1 cellular context compared by ENCODE assay signal in the genomic region with DNA sequence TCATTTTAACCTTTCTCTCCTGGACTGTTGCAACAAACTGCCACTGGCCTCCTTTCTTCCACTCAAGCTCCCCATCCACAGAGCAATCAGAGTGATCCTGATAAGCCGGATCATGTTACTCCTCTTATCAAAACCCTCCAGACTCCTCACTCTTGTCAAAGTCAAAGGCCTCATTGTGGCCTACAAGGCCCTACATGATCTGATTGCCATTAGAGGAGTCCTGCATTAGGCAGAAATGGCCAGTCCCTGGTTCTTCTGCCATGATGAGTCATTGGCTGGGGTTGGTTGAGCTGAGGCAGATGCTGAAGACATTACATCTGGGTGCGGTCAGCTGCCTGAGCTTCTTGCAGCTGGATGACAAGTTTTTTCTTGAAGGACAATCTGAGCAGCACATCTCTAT.
TF ChIP-seq lines count a peak whose summit lies in the region.

No MANE protein-coding gene starts in this region.

TF ChIP-seq in K562, 482 proteins besides CTCF, POLR2A, EP300 and RAD21 (continued from another document and continues in another):
- TF ChIP-seq ZBTB49 (CRISPR knock-in tag; IDR thresholded peaks at IDR 0.05; ENCODE audit: borderline replicate concordance) = no peak
- TF ChIP-seq XRCC4 (IDR thresholded peaks at IDR 0.05; ENCODE audit: extremely low read depth, insufficient read depth, insufficient read length) = no peak
- no peak for TF ChIP-seq SIRT6 (IDR thresholded peaks at IDR 0.05; ENCODE audit: low read depth, low read length)
- no peak for TF ChIP-seq EP400 (IDR thresholded peaks at IDR 0.05)
- TF ChIP-seq DIDO1 (tag; IDR thresholded peaks at IDR 0.05; ENCODE audit: low read depth) = no peak
- no peak for TF ChIP-seq MAZ (CRISPR knock-in tag; conservative IDR thresholded peaks at IDR 0.05 in 1 of 2, IDR thresholded peaks at IDR 0.05 in 1 of 2)
- TF ChIP-seq, protein P1, sequence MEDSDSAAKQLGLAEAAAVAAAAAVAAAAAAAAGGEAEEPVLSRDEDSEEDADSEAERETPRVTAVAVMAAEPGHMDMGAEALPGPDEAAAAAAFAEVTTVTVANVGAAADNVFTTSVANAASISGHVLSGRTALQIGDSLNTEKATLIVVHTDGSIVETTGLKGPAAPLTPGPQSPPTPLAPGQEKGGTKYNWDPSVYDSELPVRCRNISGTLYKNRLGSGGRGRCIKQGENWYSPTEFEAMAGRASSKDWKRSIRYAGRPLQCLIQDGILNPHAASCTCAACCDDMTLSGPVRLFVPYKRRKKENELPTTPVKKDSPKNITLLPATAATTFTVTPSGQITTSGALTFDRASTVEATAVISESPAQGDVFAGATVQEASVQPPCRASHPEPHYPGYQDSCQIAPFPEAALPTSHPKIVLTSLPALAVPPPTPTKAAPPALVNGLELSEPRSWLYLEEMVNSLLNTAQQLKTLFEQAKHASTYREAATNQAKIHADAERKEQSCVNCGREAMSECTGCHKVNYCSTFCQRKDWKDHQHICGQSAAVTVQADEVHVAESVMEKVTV (CRISPR knock-in tag; IDR thresholded peaks at IDR 0.05) = no peak
- peak; percentile 88 for TF ChIP-seq JUN (IDR thresholded peaks at IDR 0.05; ENCODE audit: borderline replicate concordance, low read depth, low read length)
- TF ChIP-seq JUN (CRISPR knock-in tag; IDR thresholded peaks at IDR 0.05; ENCODE audit: borderline replicate concordance) = no peak
- TF ChIP-seq FOXJ3 (CRISPR knock-in tag; IDR thresholded peaks at IDR 0.05) = no peak
- TF ChIP-seq POLR2AphosphoS5 (IDR thresholded peaks at IDR 0.05; ENCODE audit: control insufficient read depth, insufficient read depth, low read depth, low read length) = peak; percentile 59; the same call in 1 of the 2 replicates
- TF ChIP-seq, protein P2, sequence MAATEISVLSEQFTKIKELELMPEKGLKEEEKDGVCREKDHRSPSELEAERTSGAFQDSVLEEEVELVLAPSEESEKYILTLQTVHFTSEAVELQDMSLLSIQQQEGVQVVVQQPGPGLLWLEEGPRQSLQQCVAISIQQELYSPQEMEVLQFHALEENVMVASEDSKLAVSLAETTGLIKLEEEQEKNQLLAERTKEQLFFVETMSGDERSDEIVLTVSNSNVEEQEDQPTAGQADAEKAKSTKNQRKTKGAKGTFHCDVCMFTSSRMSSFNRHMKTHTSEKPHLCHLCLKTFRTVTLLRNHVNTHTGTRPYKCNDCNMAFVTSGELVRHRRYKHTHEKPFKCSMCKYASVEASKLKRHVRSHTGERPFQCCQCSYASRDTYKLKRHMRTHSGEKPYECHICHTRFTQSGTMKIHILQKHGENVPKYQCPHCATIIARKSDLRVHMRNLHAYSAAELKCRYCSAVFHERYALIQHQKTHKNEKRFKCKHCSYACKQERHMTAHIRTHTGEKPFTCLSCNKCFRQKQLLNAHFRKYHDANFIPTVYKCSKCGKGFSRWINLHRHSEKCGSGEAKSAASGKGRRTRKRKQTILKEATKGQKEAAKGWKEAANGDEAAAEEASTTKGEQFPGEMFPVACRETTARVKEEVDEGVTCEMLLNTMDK (IDR thresholded peaks at IDR 0.05; ENCODE audit: borderline replicate concordance, insufficient read depth, low read depth, low read length, poor library complexity, severe bottlenecking) = no peak
- no peak for TF ChIP-seq NELFE (IDR thresholded peaks at IDR 0.05; ENCODE audit: insufficient read depth, insufficient read length)
- TF ChIP-seq, protein P3, sequence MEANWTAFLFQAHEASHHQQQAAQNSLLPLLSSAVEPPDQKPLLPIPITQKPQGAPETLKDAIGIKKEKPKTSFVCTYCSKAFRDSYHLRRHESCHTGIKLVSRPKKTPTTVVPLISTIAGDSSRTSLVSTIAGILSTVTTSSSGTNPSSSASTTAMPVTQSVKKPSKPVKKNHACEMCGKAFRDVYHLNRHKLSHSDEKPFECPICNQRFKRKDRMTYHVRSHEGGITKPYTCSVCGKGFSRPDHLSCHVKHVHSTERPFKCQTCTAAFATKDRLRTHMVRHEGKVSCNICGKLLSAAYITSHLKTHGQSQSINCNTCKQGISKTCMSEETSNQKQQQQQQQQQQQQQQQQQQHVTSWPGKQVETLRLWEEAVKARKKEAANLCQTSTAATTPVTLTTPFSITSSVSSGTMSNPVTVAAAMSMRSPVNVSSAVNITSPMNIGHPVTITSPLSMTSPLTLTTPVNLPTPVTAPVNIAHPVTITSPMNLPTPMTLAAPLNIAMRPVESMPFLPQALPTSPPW (CRISPR knock-in tag; IDR thresholded peaks at IDR 0.05) = peak; percentile 51
- peak; percentile 95 for TF ChIP-seq FOSL1 (tag; conservative IDR thresholded peaks at IDR 0.05)
- peak; percentile 20; the same call in 1 of the 2 replicates for TF ChIP-seq MECOM (CRISPR knock-in tag; IDR thresholded peaks at IDR 0.05)
- TF ChIP-seq SMARCB1 (IDR thresholded peaks at IDR 0.05; ENCODE audit: insufficient read length, low read depth) = no peak
- TF ChIP-seq ZNF140 (CRISPR knock-in tag; IDR thresholded peaks at IDR 0.05) = no peak
- TF ChIP-seq, protein P4, sequence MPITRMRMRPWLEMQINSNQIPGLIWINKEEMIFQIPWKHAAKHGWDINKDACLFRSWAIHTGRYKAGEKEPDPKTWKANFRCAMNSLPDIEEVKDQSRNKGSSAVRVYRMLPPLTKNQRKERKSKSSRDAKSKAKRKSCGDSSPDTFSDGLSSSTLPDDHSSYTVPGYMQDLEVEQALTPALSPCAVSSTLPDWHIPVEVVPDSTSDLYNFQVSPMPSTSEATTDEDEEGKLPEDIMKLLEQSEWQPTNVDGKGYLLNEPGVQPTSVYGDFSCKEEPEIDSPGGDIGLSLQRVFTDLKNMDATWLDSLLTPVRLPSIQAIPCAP (CRISPR knock-in tag; IDR thresholded peaks at IDR 0.05; ENCODE audit: borderline replicate concordance) = no peak
- TF ChIP-seq DMBX1 (CRISPR knock-in tag; IDR thresholded peaks at IDR 0.05; ENCODE audit: borderline replicate concordance) = 0 out of 2 replicates have a peak, but pooled peaks have one; percentile 53
- TF ChIP-seq, protein P5, sequence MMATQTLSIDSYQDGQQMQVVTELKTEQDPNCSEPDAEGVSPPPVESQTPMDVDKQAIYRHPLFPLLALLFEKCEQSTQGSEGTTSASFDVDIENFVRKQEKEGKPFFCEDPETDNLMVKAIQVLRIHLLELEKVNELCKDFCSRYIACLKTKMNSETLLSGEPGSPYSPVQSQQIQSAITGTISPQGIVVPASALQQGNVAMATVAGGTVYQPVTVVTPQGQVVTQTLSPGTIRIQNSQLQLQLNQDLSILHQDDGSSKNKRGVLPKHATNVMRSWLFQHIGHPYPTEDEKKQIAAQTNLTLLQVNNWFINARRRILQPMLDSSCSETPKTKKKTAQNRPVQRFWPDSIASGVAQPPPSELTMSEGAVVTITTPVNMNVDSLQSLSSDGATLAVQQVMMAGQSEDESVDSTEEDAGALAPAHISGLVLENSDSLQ (IDR thresholded peaks at IDR 0.05) = peak; percentile 55
- TF ChIP-seq, protein P6, sequence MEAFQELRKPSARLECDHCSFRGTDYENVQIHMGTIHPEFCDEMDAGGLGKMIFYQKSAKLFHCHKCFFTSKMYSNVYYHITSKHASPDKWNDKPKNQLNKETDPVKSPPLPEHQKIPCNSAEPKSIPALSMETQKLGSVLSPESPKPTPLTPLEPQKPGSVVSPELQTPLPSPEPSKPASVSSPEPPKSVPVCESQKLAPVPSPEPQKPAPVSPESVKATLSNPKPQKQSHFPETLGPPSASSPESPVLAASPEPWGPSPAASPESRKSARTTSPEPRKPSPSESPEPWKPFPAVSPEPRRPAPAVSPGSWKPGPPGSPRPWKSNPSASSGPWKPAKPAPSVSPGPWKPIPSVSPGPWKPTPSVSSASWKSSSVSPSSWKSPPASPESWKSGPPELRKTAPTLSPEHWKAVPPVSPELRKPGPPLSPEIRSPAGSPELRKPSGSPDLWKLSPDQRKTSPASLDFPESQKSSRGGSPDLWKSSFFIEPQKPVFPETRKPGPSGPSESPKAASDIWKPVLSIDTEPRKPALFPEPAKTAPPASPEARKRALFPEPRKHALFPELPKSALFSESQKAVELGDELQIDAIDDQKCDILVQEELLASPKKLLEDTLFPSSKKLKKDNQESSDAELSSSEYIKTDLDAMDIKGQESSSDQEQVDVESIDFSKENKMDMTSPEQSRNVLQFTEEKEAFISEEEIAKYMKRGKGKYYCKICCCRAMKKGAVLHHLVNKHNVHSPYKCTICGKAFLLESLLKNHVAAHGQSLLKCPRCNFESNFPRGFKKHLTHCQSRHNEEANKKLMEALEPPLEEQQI (IDR thresholded peaks at IDR 0.05) = no peak
- TF ChIP-seq ZNF717 (CRISPR knock-in tag; IDR thresholded peaks at IDR 0.05) = no peak
- TF ChIP-seq POLR2G (IDR thresholded peaks at IDR 0.05; ENCODE audit: low read depth, low read length) = no peak
- peak; percentile 77 for TF ChIP-seq DPF2 (IDR thresholded peaks at IDR 0.05)
- TF ChIP-seq ZNF740 (CRISPR knock-in tag; IDR thresholded peaks at IDR 0.05) = no peak
- TF ChIP-seq ZNF740 (tag; IDR thresholded peaks at IDR 0.05) = no peak
- TF ChIP-seq MYBL2 (IDR thresholded peaks at IDR 0.05; ENCODE audit: low read depth) = no peak
- no peak for TF ChIP-seq MYBL2 (CRISPR knock-in tag; IDR thresholded peaks at IDR 0.05; ENCODE audit: borderline replicate concordance)
- TF ChIP-seq ZBTB26 (CRISPR knock-in tag; IDR thresholded peaks at IDR 0.05) = no peak
- no peak for TF ChIP-seq GABPB1 (CRISPR knock-in tag; IDR thresholded peaks at IDR 0.05)
- TF ChIP-seq IFI16 (CRISPR knock-in tag; IDR thresholded peaks at IDR 0.05) = no peak
- TF ChIP-seq CBFB (CRISPR knock-in tag; IDR thresholded peaks at IDR 0.05) = no peak
- TF ChIP-seq CBX5 (IDR thresholded peaks at IDR 0.05; ENCODE audit: borderline replicate concordance, low read depth) = 0 out of 2 replicates have a peak, but pooled peaks have one; percentile 35
- no peak for TF ChIP-seq ETV5 (CRISPR knock-in tag; IDR thresholded peaks at IDR 0.05; ENCODE audit: low read depth)
- TF ChIP-seq NFRKB (IDR thresholded peaks at IDR 0.05; ENCODE audit: low read depth) = no peak
- TF ChIP-seq MYNN (IDR thresholded peaks at IDR 0.05) = 0 out of 2 replicates have a peak, but pooled peaks have one; percentile 22
- TF ChIP-seq MYNN (CRISPR knock-in tag; IDR thresholded peaks at IDR 0.05) = no peak
- no peak for TF ChIP-seq ZNF583 (CRISPR knock-in tag; IDR thresholded peaks at IDR 0.05)
- TF ChIP-seq LARP7 (IDR thresholded peaks at IDR 0.05) = no peak
- no peak for TF ChIP-seq STAT5B (CRISPR knock-in tag; IDR thresholded peaks at IDR 0.05)
- 0 out of 2 replicates have a peak, but pooled peaks have one; percentile 29 for TF ChIP-seq CREM (IDR thresholded peaks at IDR 0.05; ENCODE audit: low read depth)
- peak; percentile 69 for TF ChIP-seq ATF7 (IDR thresholded peaks at IDR 0.05)
- TF ChIP-seq SMARCE1 (IDR thresholded peaks at IDR 0.05) = peak; percentile 84; the same call in 1 of the 2 replicates
- no peak for TF ChIP-seq ZNF324 (CRISPR knock-in tag; IDR thresholded peaks at IDR 0.05)
- no peak for TF ChIP-seq BCL6 (CRISPR knock-in tag; IDR thresholded peaks at IDR 0.05)
- no peak for TF ChIP-seq ZNF212 (CRISPR knock-in tag; IDR thresholded peaks at IDR 0.05)
- peak; percentile 30; the same call in 1 of the 2 replicates for TF ChIP-seq GATA2 (CRISPR knock-in tag; IDR thresholded peaks at IDR 0.05)
- TF ChIP-seq MAFG (tag; conservative IDR thresholded peaks at IDR 0.05) = peak; percentile 47; the same call in 1 of the 2 replicates
- TF ChIP-seq NCOA4 (IDR thresholded peaks at IDR 0.05; ENCODE audit: partially characterized antibody) = no peak
